10 cellular contexts compared by ENCODE assay signal in the genomic region with DNA sequence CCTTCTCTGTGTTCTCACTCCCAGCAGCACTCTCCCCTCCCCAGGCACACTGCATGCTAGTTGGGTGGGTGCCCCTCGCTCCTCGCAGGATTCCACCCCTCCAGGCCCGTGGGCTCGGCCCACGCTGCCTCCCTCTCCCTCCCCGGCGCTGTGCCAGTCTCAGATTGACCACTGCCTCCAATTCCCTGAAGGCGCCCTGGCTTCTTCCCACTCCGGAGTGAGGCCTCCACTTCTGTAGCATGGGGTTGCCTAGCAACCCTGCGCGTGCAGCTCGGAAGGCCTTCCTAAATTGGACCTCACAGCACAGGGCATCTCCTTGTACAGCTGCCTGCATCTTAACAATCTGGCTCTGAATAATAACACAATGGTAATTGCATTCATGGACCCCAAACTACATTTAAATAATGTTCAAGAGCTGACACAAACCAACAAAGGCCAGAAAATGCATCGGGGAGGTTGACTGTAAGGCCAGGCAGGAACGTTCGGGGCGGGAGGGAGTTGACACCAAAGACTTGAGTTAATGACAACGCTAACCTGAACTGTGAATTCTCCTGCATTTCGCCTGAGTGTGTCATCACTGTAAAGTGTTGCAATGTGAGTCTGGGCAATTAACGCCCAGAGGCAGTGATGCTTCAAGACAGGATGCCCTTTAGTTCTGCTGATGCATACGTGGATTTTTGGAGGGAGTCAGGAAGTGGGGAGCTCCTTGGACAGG.
A peak's percentile ranks its signal among the peaks of the same experiment; 100 is the strongest.
DNase-seq lines count a peak whose midpoint lies in the region; ATAC-seq and TF ChIP-seq lines count a peak whose summit lies in the region.
"Had no signal": no experiment of that assay in that cellular context is flagged by ENCODE, and none has a peak within 500 bp of the region (broad histone marks: within the 10 kb centered on the region; RNA-seq: fewer than 3 reads in every experiment).

No MANE protein-coding gene starts in this region.

- DNase-seq in COLO668 (lab: John Stamatoyannopoulos, UW; ENCODE audit: unreplicated experiment) (peak; percentile 54), NCI-H1092 (lab: John Stamatoyannopoulos, UW) (peak; percentile 52), ecto neural progenitor cell (ENCODE audit: low spot score) (peak; percentile 70), nephron progenitor cell (peak; percentile 39), DMS114 treated with DMSO at 0.1 percent for 48 hours (lab: John Stamatoyannopoulos, UW; ENCODE audit: unreplicated experiment) (no peak), T-cell (no peak), left colon (no peak)
- DNase-seq in stimulated activated CD4-positive, alpha-beta T cell treated with anti-CD3 and anti-CD28 coated beads, Interleukin-15, amount 100 ng/mL, for 24 hours = no peak
- DNase-seq: effector CD4-positive, alpha-beta T cell had no signal

- H3K4me3 Mint-ChIP-seq in nephron progenitor cell (no peak overlapping the region), T-cell (no peak overlapping the region)

- ATAC-seq in T-cell (replicated peaks in 1 of 4) (no peak), left colon (no peak)
- ATAC-seq: Panc1 had no signal

- H3K4me1 Mint-ChIP-seq in nephron progenitor cell (peaks cover 86% of the 10 kb centered on the region), T-cell (no peaks in the 10 kb centered on the region)

- CTCF ChIA-PET in T-cell (lab: Charles Lee) = no interaction called here

- H3K9me3 Mint-ChIP-seq in nephron progenitor cell (no peaks in the 10 kb centered on the region), T-cell (no peaks in the 10 kb centered on the region)

- H3K36me3 Mint-ChIP-seq in nephron progenitor cell (ENCODE audit: low read depth) (no peaks in the 10 kb centered on the region), T-cell (no peaks in the 10 kb centered on the region)

- H3K27me3 Mint-ChIP-seq in nephron progenitor cell (ENCODE audit: low read depth, poor library complexity) = peaks cover 11% of the 10 kb centered on the region
- peaks cover 25 to 30% of the 10 kb centered on the region in 2 donors for H3K27me3 Mint-ChIP-seq in T-cell

- TF ChIP-seq CTCF in nephron progenitor cell (IDR thresholded peaks at IDR 0.05) = no peak

- intact Hi-C loops in left colon (cut with DNase I, micrococcal nuclease) = no loop called here

- H3K27ac Mint-ChIP-seq in nephron progenitor cell (peak overlapping the region; percentile 68), T-cell (no peak overlapping the region)

- POLR2A ChIA-PET in T-cell (lab: Charles Lee) = no interaction called here

Comparison
In these comparisons a context has a peak if more than half of its experiments do, and no peak if none do; other contexts are left out.
1. DNase-seq: peak in COLO668 (single experiment), NCI-H1092 (single experiment), ecto neural progenitor cell (single experiment) and nephron progenitor cell (single experiment); none in DMS114 treated with DMSO at 0.1 percent for 48 hours (single experiment), T-cell (0 of 34), left colon (0 of 2) and stimulated activated CD4-positive, alpha-beta T cell treated with anti-CD3 and anti-CD28 coated beads, Interleukin-15, amount 100 ng/mL, for 24 hours (single experiment).